In genomic region chr6:87393026-87393622, GRCh38 we compare ENCODE assay signal across 8 cellular contexts. TPM values are rescaled to one million over a fixed set of nuclear protein-coding genes. Genes with fewer than 3 reads are reported as not detected.
DNase-seq lines count a peak whose midpoint lies in the region; ATAC-seq and TF ChIP-seq lines count a peak whose summit lies in the region.

No MANE protein-coding gene starts in this region.

- no peak overlapping the region for H3K4me2 ChIP-seq in GM23248 (ENCODE audit: unreplicated experiment)
- no peak overlapping the region for H3K4me2 ChIP-seq in KMS-11
- H3K4me2 ChIP-seq in OCI-LY7 (ENCODE audit: low read length): peak overlapping the region; percentile 3; the same call in 1 of the 2 replicates

- peak; percentile 71 for ATAC-seq in sciatic nerve

- H3K9me2 ChIP-seq in GM23248 (ENCODE audit: insufficient read depth) (no peaks in the 10 kb centered on the region), OCI-LY7 (ENCODE audit: insufficient read depth, low read length) (no peaks in the 10 kb centered on the region)

- no peaks in the 10 kb centered on the region for H3K27me3 ChIP-seq in GM23248 (replicated peaks; ENCODE audit: insufficient read depth)
- H3K27me3 ChIP-seq in KMS-11 (ENCODE audit: insufficient read depth, low read depth): no peaks in the 10 kb centered on the region
- H3K27me3 ChIP-seq in adrenal gland: no peaks in the 10 kb centered on the region
- H3K27me3 ChIP-seq in right atrium auricular region: no peaks in the 10 kb centered on the region

- in situ Hi-C loops in GM23248 (cut with MboI): no loop called here

- H4K20me1 ChIP-seq in GM23248 (ENCODE audit: insufficient read depth) (no peaks in the 10 kb centered on the region), KMS-11 (ENCODE audit: insufficient read depth) (no peaks in the 10 kb centered on the region), OCI-LY7 (ENCODE audit: insufficient read depth, low read length) (no peaks in the 10 kb centered on the region)

- CTCF ChIA-PET in OCI-LY7 (lab: Charles Lee; ENCODE audit: unreplicated experiment): interaction anchor here (0.5 to 1.6 kb wide), 3 partner anchors 9 to 1507 kb away, joined by 3 to 5 read pairs (median 3); partner anchors contain the start of gene CFAP206

- no peaks in the 10 kb centered on the region for H3F3A ChIP-seq in GM23248 (ENCODE audit: insufficient read depth)

- no peak overlapping the region for H3K27ac ChIP-seq in GM23248
- no peak overlapping the region for H3K27ac ChIP-seq in KMS-11
- no peak overlapping the region for H3K27ac ChIP-seq in OCI-LY7 (ENCODE audit: low read depth, low read length, poor library complexity, severe bottlenecking)
- no peak overlapping the region for H3K27ac ChIP-seq in adrenal gland
- H3K27ac ChIP-seq in right atrium auricular region: no peak overlapping the region

- intact Hi-C loops in OCI-LY7 (cut with micrococcal nuclease; ENCODE audit: unreplicated experiment): loop anchor here (1.0 to 10.0 kb wide), 4 partner anchors 437 to 1479 kb away; no protein-coding TSS in a partner anchor
- intact Hi-C loops in adrenal gland (cut with DNase I): no loop called here
- intact Hi-C loops in sciatic nerve (cut with DNase I): no loop called here

- POLR2A ChIA-PET in OCI-LY7 (lab: Charles Lee): interaction anchor here (0.6 to 1.3 kb wide), 8 partner anchors 10 to 772 kb away, joined by 3 to 4 read pairs (median 3); no protein-coding TSS in a partner anchor

- no peaks in the 10 kb centered on the region for H3K79me2 ChIP-seq in GM23248 (ENCODE audit: insufficient read depth)
- no peaks in the 10 kb centered on the region for H3K79me2 ChIP-seq in KMS-11 (ENCODE audit: insufficient read depth, low read depth)
- H3K79me2 ChIP-seq in OCI-LY7 (ENCODE audit: insufficient read depth, low read depth, low read length): no peaks in the 10 kb centered on the region

- H3K9ac ChIP-seq in GM23248 (no peak overlapping the region), KMS-11 (no peak overlapping the region)

- no peaks in the 10 kb centered on the region for H3K4me1 ChIP-seq in GM23248 (ENCODE audit: insufficient read depth)
- no peaks in the 10 kb centered on the region for H3K4me1 ChIP-seq in KMS-11 (ENCODE audit: low read depth, poor library complexity, severe bottlenecking)
- peaks cover 19% of the 10 kb centered on the region for H3K4me1 ChIP-seq in OCI-LY7 (ENCODE audit: insufficient read depth, low read length, poor library complexity, severe bottlenecking)
- no peaks in the 10 kb centered on the region for H3K4me1 ChIP-seq in adrenal gland (replicated peaks in 1 of 2)
- no peaks in the 10 kb centered on the region for H3K4me1 ChIP-seq in right atrium auricular region

- TF ChIP-seq CTCF in KMS-11 (conservative IDR thresholded peaks at IDR 0.05; ENCODE audit: low read depth, low read length): peak; percentile 74
- peak; percentile 94 for TF ChIP-seq CTCF in OCI-LY7 (conservative IDR thresholded peaks at IDR 0.05; ENCODE audit: low read length)
- peak; percentile 60 to 85 (median 82) for TF ChIP-seq CTCF in adrenal gland (IDR thresholded peaks at IDR 0.05)
- TF ChIP-seq CTCF in right atrium auricular region (IDR thresholded peaks at IDR 0.05): peak; percentile 77 to 82

- no TSS peak for BruUV-seq in OCI-LY7 (replicated peaks; lab: Mats Ljungman, UMichigan)

- no peak for TF ChIP-seq POLR2A in adrenal gland (IDR thresholded peaks at IDR 0.05)

- H3K36me3 ChIP-seq in GM23248 (ENCODE audit: low read depth) (no peaks in the 10 kb centered on the region), KMS-11 (ENCODE audit: insufficient read depth) (no peaks in the 10 kb centered on the region), OCI-LY7 (ENCODE audit: insufficient read depth, low read length) (no peaks in the 10 kb centered on the region), adrenal gland (replicated peaks in 1 of 2) (no peaks in the 10 kb centered on the region), right atrium auricular region (no peaks in the 10 kb centered on the region)

- no peaks in the 10 kb centered on the region for H3K9me3 ChIP-seq in GM23248 (ENCODE audit: low read depth)
- no peaks in the 10 kb centered on the region for H3K9me3 ChIP-seq in OCI-LY7 (ENCODE audit: low read length)
- H3K9me3 ChIP-seq in adrenal gland (replicated peaks in 1 of 3): no peaks in the 10 kb centered on the region
- no peaks in the 10 kb centered on the region for H3K9me3 ChIP-seq in right atrium auricular region

- DNase-seq in GM03348 (ENCODE audit: low spot score) (peak; percentile 47), GM23248 (peak; percentile 74), OCI-LY7 (ENCODE audit: low spot score) (peak; percentile 88), adrenal gland (peak in 6 of 7 donors; percentile 16 to 66 (median 29)), right atrium auricular region (ENCODE audit: low spot score) (no peak), sciatic nerve (ENCODE audit: low spot score) (no peak), T1000 (lab: John Stamatoyannopoulos, UW) (no peak)

- H2AFZ ChIP-seq in GM23248 (no peak overlapping the region), KMS-11 (ENCODE audit: low read depth) (no peak overlapping the region), OCI-LY7 (ENCODE audit: low read length) (peak overlapping the region; percentile 55; the same call in 1 of the 2 replicates)

- H3K4me3 ChIP-seq in GM23248: no peak overlapping the region
- no peak overlapping the region for H3K4me3 ChIP-seq in KMS-11 (IDR thresholded peaks at IDR 0.05; ENCODE audit: insufficient read depth, low read depth, low read length)
- H3K4me3 ChIP-seq in OCI-LY7 (ENCODE audit: low read depth, low read length, poor library complexity, severe bottlenecking): no peak overlapping the region
- no peak overlapping the region for H3K4me3 ChIP-seq in adrenal gland
- no peak overlapping the region for H3K4me3 ChIP-seq in right atrium auricular region

- 0 to 4% methylated on average over 2 of the region's 2 CpGs for WGBS in GM23248 (ENCODE audit: low coverage in 1 of 2, low lambda C conversion rate in 2 of 2, missing lambda C conversion rate in 2 of 2), 2 experiments
- 0 to 7% (median 5%) methylated on average over 2 of the region's 2 CpGs for WGBS in adrenal gland, 4 donors

RNA-seq across cellular contexts. Expression of gene CFAP206, which starts 14.6 kb away (rescaled TPM):
- total RNA-seq in GM23248 (2014; rRNA removed; shearing (Covaris generic)): 1.9 TPM in 1 of 2 replicates, not detected in the other
- 0.14 TPM in 1 of 2 replicates, not detected in the other for polyA plus RNA-seq in GM23248 (2016; fragmentation: Nextera tagmentation; extraction: Ambion mirVana)
- total RNA-seq in OCI-LY7 (2014; rRNA removed; shearing (Covaris generic)): 0.19 TPM in 1 of 2 replicates, not detected in the other
- total RNA-seq in OCI-LY7 (2022): 0.32 TPM in 1 of 2 replicates, not detected in the other
- 1 to 10 TPM in 3 of 8 donors, under 1 TPM in 5; 0.21 to 1.6 (median 0.38) TPM for total RNA-seq in adrenal gland
- polyA plus RNA-seq in adrenal gland: 1 to 10 TPM in 1 of 3 donors, under 1 TPM in 2; 0.09 to 1.0 (median 0.84) TPM
- total RNA-seq in right atrium auricular region: under 1 TPM; 0.26 to 0.39 TPM
- 0.40 TPM for total RNA-seq in sciatic nerve

RNA-seq across cellular contexts. Expression of gene C6orf163, which starts 48.5 kb away (rescaled TPM):
- total RNA-seq in GM23248 (2014; rRNA removed; shearing (Covaris generic)): 0.51 and 1.5 TPM in 2 replicates
- polyA plus RNA-seq in GM23248 (2016; fragmentation: Nextera tagmentation; extraction: Ambion mirVana) (0.19 and 0.33 TPM in 2 replicates), adrenal gland (10 to 100 TPM in 1 of 3 donors, 1 to 10 TPM in 1, under 1 TPM in 1; 0.81 to 20.4 (median 4.5) TPM)
- 1.4 and 7.2 TPM in 2 replicates for total RNA-seq in OCI-LY7 (2014; rRNA removed; shearing (Covaris generic))
- total RNA-seq in OCI-LY7 (2022) (2.8 and 3.0 TPM in 2 replicates), adrenal gland (1 to 10 TPM in 5 of 8 donors, under 1 TPM in 2, not detected in 1; 0.55 to 4.0 (median 2.0) TPM), right atrium auricular region (1 to 10 TPM; 1.5 TPM), sciatic nerve (4.7 TPM)

Comparison
In these comparisons a context has a peak if more than half of its experiments do, and no peak if none do; other contexts are left out.
1. DNase-seq: peak in GM03348 (single experiment), GM23248 (single experiment), OCI-LY7 (single experiment) and adrenal gland (6 of 7); none in right atrium auricular region (single experiment), sciatic nerve (single experiment) and T1000 (single experiment).
2. Peak in every context shown above with its lines, with median percentiles within 50 percentile points of each other: CTCF ChIP-seq.